1 cellular context compared by ENCODE assay signal in genomic region chr6:14117158-14118090, GRCh38.
TF ChIP-seq lines count a peak whose summit lies in the region.

Gene CD83, plus strand, starts transcription at chr6:14117772. Its CDS starts 40 bp downstream, at chr6:14117812.

TF ChIP-seq in GM12878, 131 proteins besides CTCF, POLR2A, EP300 and RAD21 (continued from another document and continues in another):
- TF ChIP-seq HSF1 (IDR thresholded peaks at IDR 0.05; ENCODE audit: low read depth, low read length) (no peak), ZBTB4 (CRISPR knock-in tag; IDR thresholded peaks at IDR 0.05) (no peak), ZBTB40 (IDR thresholded peaks at IDR 0.05; ENCODE audit: borderline replicate concordance) (no peak), TCF3 (IDR thresholded peaks at IDR 0.05; ENCODE audit: borderline replicate concordance, insufficient read depth, low read depth, low read length) (peak; percentile 89), ZNF622 (IDR thresholded peaks at IDR 0.05) (no peak), CBFB (IDR thresholded peaks at IDR 0.05; ENCODE audit: low read depth) (peak; percentile 49; the same call in 1 of the 2 replicates), DPF2 (IDR thresholded peaks at IDR 0.05) (peak; percentile 92), JUNB (IDR thresholded peaks at IDR 0.05) (no peak), MYB (IDR thresholded peaks at IDR 0.05; ENCODE audit: borderline replicate concordance, low read depth, low read length) (no peak), POLR2AphosphoS5 (IDR thresholded peaks at IDR 0.05; ENCODE audit: low read length) (peak; percentile 98), FOXK2 (IDR thresholded peaks at IDR 0.05) (no peak), ZBTB33 (IDR thresholded peaks at IDR 0.05) (no peak), CHD4 (IDR thresholded peaks at IDR 0.05) (no peak), HCFC1 (IDR thresholded peaks at IDR 0.05; ENCODE audit: low read length) (peak; percentile 7; the same call in 1 of the 2 replicates), SPI1 (IDR thresholded peaks at IDR 0.05; ENCODE audit: borderline replicate concordance, insufficient read depth, low read depth, low read length) (peak; percentile 34; the same call in 1 of the 2 replicates), ATF7 (IDR thresholded peaks at IDR 0.05; ENCODE audit: low read depth) (no peak), SRF (IDR thresholded peaks at IDR 0.05; ENCODE audit: low read depth in 2 of 2, low read length in 2 of 2) (0 out of 4 replicates have a peak, but pooled peaks of 1 of the 2 experiments have one; percentile 24), FOS (IDR thresholded peaks at IDR 0.05; ENCODE audit: borderline replicate concordance, extremely low read depth, insufficient read length) (no peak), BMI1 (IDR thresholded peaks at IDR 0.05; ENCODE audit: borderline replicate concordance) (no peak), MYC (IDR thresholded peaks at IDR 0.05; ENCODE audit: insufficient read depth, insufficient read length, insufficient replicate concordance, low read length, severe bottlenecking) (peak; percentile 48), BACH1 (IDR thresholded peaks at IDR 0.05; ENCODE audit: borderline replicate concordance) (peak; percentile 98), REST (IDR thresholded peaks at IDR 0.05; ENCODE audit: low read depth, low read length) (no peak), STAT3 (IDR thresholded peaks at IDR 0.05; ENCODE audit: low read depth, low read length) (no peak), PML (IDR thresholded peaks at IDR 0.05; ENCODE audit: low read length) (peak; percentile 97), STAT1 (conservative IDR thresholded peaks at IDR 0.05) (no peak), CREB1 (IDR thresholded peaks at IDR 0.05; ENCODE audit: low read depth) (no peak; the same call in 1 of the 2 replicates), TBL1XR1 (IDR thresholded peaks at IDR 0.05; ENCODE audit: low read depth, low read length) (no peak; the same call in 1 of the 2 replicates), RB1 (IDR thresholded peaks at IDR 0.05; ENCODE audit: borderline replicate concordance) (peak; percentile 30; the same call in 1 of the 2 replicates), PAX5 (IDR thresholded peaks at IDR 0.05; ENCODE audit: borderline replicate concordance, low read depth, low read length) (peak; percentile 68; the same call in 1 of the 2 replicates), SP1 (IDR thresholded peaks at IDR 0.05; ENCODE audit: low read depth, low read length) (peak; percentile 54), SUZ12 (IDR thresholded peaks at IDR 0.05; ENCODE audit: unreplicated experiment) (no peak), NR2F1 (conservative IDR thresholded peaks at IDR 0.05) (peak; percentile 75), IRF5 (IDR thresholded peaks at IDR 0.05; ENCODE audit: borderline replicate concordance) (no peak), CBX5 (IDR thresholded peaks at IDR 0.05; ENCODE audit: low read depth) (no peak), IRF3 (IDR thresholded peaks at IDR 0.05) (0 out of 2 replicates have a peak, but pooled peaks have one; percentile 25), MTA3 (IDR thresholded peaks at IDR 0.05; ENCODE audit: borderline replicate concordance, low read length) (peak; percentile 48; the same call in 1 of the 2 replicates), ZNF207 (IDR thresholded peaks at IDR 0.05; ENCODE audit: borderline replicate concordance) (peak; percentile 70; the same call in 1 of the 2 replicates), USF2 (IDR thresholded peaks at IDR 0.05; ENCODE audit: borderline replicate concordance, low read depth, low read length) (no peak), ZNF274 (IDR thresholded peaks at IDR 0.05; ENCODE audit: insufficient read depth, insufficient read length) (no peak), CEBPB (IDR thresholded peaks at IDR 0.05; ENCODE audit: borderline replicate concordance in 1 of 2, low read depth in 2 of 2, low read length in 2 of 2) (no peak), KAT2A (conservative IDR thresholded peaks at IDR 0.05; ENCODE audit: control insufficient read depth, low read depth, low read length) (no peak), HDAC6 (IDR thresholded peaks at IDR 0.05; ENCODE audit: unreplicated experiment) (peak; percentile 74), MEF2A (IDR thresholded peaks at IDR 0.05; ENCODE audit: insufficient read depth, low read depth, low read length) (no peak), SREBF2 (IDR thresholded peaks at IDR 0.05; ENCODE audit: low read length) (no peak), IKZF2 (IDR thresholded peaks at IDR 0.05) (peak in 1 of 2 experiments; percentile 53; a peak in 1 of 4 replicates), RBBP5 (conservative IDR thresholded peaks at IDR 0.05) (no peak)
